ENCODE assay signal across 19 cellular contexts in the genomic region with DNA sequence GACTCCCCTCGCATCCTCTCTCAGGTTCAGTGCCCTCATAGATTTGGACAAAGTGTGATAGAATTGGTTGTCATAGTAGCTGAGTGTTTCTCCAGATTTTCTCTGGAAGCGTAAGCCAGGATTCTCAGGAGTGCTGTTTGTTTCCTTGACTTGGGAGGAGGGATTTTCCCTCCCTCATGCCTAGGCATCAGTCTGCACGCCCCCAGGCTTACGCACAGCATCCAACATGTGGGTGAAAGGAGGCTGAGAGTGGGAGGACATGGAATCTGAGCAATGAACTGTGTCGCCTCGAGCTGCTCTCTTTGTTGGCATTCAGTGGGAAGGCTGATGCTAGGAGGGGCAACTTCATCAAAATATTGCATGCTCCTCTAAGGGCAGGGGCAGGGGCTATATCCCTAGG.
A peak's percentile ranks its signal among the peaks of the same experiment; 100 is the strongest.
DNase-seq lines count a peak whose midpoint lies in the region; TF ChIP-seq lines count a peak whose summit lies in the region.
"Had no signal": no experiment of that assay in that cellular context is flagged by ENCODE, and none has a peak within 500 bp of the region (broad histone marks: within the 10 kb centered on the region; RNA-seq: fewer than 3 reads in every experiment).

No MANE protein-coding gene starts in this region.

- H3K4me3 ChIP-seq in AG10803 (ENCODE audit: low read length) (no peak overlapping the region), neural progenitor cell (no peak overlapping the region), smooth muscle cell (no peak overlapping the region), lower leg skin (ENCODE audit: low read depth, poor library complexity, severe bottlenecking) (no peak overlapping the region)
- H3K4me3 ChIP-seq: BLaER1 treated with 17β-estradiol and CSF1 and Interleukin-3, amounts not matched to agents 10 nM and 100 nM had no signal

- H3K9me3 ChIP-seq in neural progenitor cell (ENCODE audit: low read depth) (no peaks in the 10 kb centered on the region), smooth muscle cell (replicated peaks; ENCODE audit: low read depth) (no peaks in the 10 kb centered on the region)
- H3K9me3 ChIP-seq: BLaER1 treated with 17β-estradiol and CSF1 and Interleukin-3, amounts not matched to agents 10 nM and 100 nM had no signal

- 47% methylated on average over 6 of the region's 6 CpGs for WGBS in smooth muscle cell (ENCODE audit: low lambda C conversion rate)
- 51 to 52% methylated on average over 6 of the region's 6 CpGs for WGBS in lower leg skin, 2 donors

- no peak overlapping the region for H3K27ac ChIP-seq in caudate nucleus (ENCODE audit: low read depth, low read length)
- no peak overlapping the region for H3K27ac ChIP-seq in neural progenitor cell
- peak overlapping the region; percentile 17 for H3K27ac ChIP-seq in smooth muscle cell (ENCODE audit: low read depth)
- H3K27ac ChIP-seq: BLaER1 treated with 17β-estradiol and CSF1 and Interleukin-3, amounts not matched to agents 10 nM and 100 nM; KMS-11 had no signal

- peaks cover 2% of the 10 kb centered on the region for H3K9me3 Mint-ChIP-seq in neural progenitor cell
- H3K9me3 Mint-ChIP-seq: CD8-positive, alpha-beta memory T cell; HFFc6 had no signal

- H3K27me3 ChIP-seq in neural progenitor cell (no peaks in the 10 kb centered on the region), smooth muscle cell (ENCODE audit: low read depth) (no peaks in the 10 kb centered on the region)
- H3K27me3 ChIP-seq: BLaER1 treated with 17β-estradiol and CSF1 and Interleukin-3, amounts not matched to agents 10 nM and 100 nM had no signal

- H3K4me1 ChIP-seq in neural progenitor cell, result no peaks in the 10 kb centered on the region
- no peaks in the 10 kb centered on the region for H3K4me1 ChIP-seq in smooth muscle cell (ENCODE audit: low read depth)
- H3K4me1 ChIP-seq: BLaER1 treated with 17β-estradiol and CSF1 and Interleukin-3, amounts not matched to agents 10 nM and 100 nM had no signal

- peaks cover 4% of the 10 kb centered on the region for H3K27me3 Mint-ChIP-seq in neural progenitor cell (ENCODE audit: insufficient read depth, low read depth)

- no peaks in the 10 kb centered on the region for H3F3A ChIP-seq in neural progenitor cell (ENCODE audit: low read depth)
- H3F3A ChIP-seq in smooth muscle cell (ENCODE audit: low read depth), result no peaks in the 10 kb centered on the region

- H3K36me3 ChIP-seq in neural progenitor cell, result no peaks in the 10 kb centered on the region
- no peaks in the 10 kb centered on the region for H3K36me3 ChIP-seq in smooth muscle cell (ENCODE audit: low read depth)
- H3K36me3 ChIP-seq: BLaER1 treated with 17β-estradiol and CSF1 and Interleukin-3, amounts not matched to agents 10 nM and 100 nM had no signal

- H2AFZ ChIP-seq in neural progenitor cell (replicated peaks) (no peak overlapping the region), smooth muscle cell (ENCODE audit: low read depth) (peak overlapping the region; percentile 1)

- H3K9ac ChIP-seq in neural progenitor cell (no peak overlapping the region), smooth muscle cell (ENCODE audit: low read depth) (no peak overlapping the region)
- H3K9ac ChIP-seq: BLaER1 treated with 17β-estradiol and CSF1 and Interleukin-3, amounts not matched to agents 10 nM and 100 nM; KMS-11 had no signal

- peak; percentile 55 for DNase-seq in AG10803 (ENCODE audit: low read depth)
- peak in 35 of 61 donors; percentile 0 to 74 (median 15) for DNase-seq in caudate nucleus (lab: John Stamatoyannopoulos, UW)
- no peak for DNase-seq in neural progenitor cell (ENCODE audit: low spot score)
- no peak for DNase-seq in smooth muscle cell (lab: John Stamatoyannopoulos, UW; ENCODE audit: unreplicated experiment)
- DNase-seq in lower leg skin (ENCODE audit: low spot score in 2 of 2), result no peak
- DNase-seq in NOMO-1 treated with DMSO at 0.1 percent for 48 hours (lab: John Stamatoyannopoulos, UW; ENCODE audit: unreplicated experiment), result no peak
- DNase-seq in NAMALWA (ENCODE audit: low spot score), result no peak
- DNase-seq in KG1 (lab: John Stamatoyannopoulos, UW), result no peak
- DNase-seq: CD8-positive, alpha-beta memory T cell; DMS79 treated with DMSO at 0.1 percent for 48 hours; GDM1; HFFc6; NCI-H1105; NCI-H1694 treated with DMSO at 0.1 percent for 48 hours; NCI-H446; NCI-H69; SHP77 had no signal

- H3K4me2 ChIP-seq in neural progenitor cell (no peak overlapping the region), smooth muscle cell (peak overlapping the region; percentile 4)
- H3K4me2 ChIP-seq: BLaER1 treated with 17β-estradiol and CSF1 and Interleukin-3, amounts not matched to agents 10 nM and 100 nM; KMS-11 had no signal

- TF ChIP-seq CTCF in AG10803 (conservative IDR thresholded peaks at IDR 0.05; ENCODE audit: low read length) (no peak), neural progenitor cell (IDR thresholded peaks at IDR 0.05) (no peak), smooth muscle cell (IDR thresholded peaks at IDR 0.05; ENCODE audit: borderline replicate concordance, insufficient read depth, poor library complexity, severe bottlenecking) (no peak), lower leg skin (IDR thresholded peaks at IDR 0.05) (no peak)

- TF ChIP-seq POLR2A in lower leg skin (IDR thresholded peaks at IDR 0.05), result no peak

- intact Hi-C loops in lower leg skin (cut with DNase I; ENCODE audit: low total_unique reads), result no loop called here

- no peak overlapping the region for H3K4me3 Mint-ChIP-seq in neural progenitor cell
- H3K4me3 Mint-ChIP-seq: CD8-positive, alpha-beta memory T cell; HFFc6 had no signal

- H3K79me2 ChIP-seq in neural progenitor cell (ENCODE audit: low read depth) (no peaks in the 10 kb centered on the region), smooth muscle cell (ENCODE audit: low read depth) (no peaks in the 10 kb centered on the region)

- peak overlapping the region; percentile 7 for H3K27ac Mint-ChIP-seq in neural progenitor cell
- H3K27ac Mint-ChIP-seq: CD8-positive, alpha-beta memory T cell; HFFc6 had no signal

- H4K20me1 ChIP-seq in neural progenitor cell (ENCODE audit: low read depth), result no peaks in the 10 kb centered on the region
- H4K20me1 ChIP-seq in smooth muscle cell (ENCODE audit: low read depth), result no peaks in the 10 kb centered on the region
- H4K20me1 ChIP-seq: BLaER1 treated with 17β-estradiol and CSF1 and Interleukin-3, amounts not matched to agents 10 nM and 100 nM had no signal

- no peaks in the 10 kb centered on the region for H3K4me1 Mint-ChIP-seq in neural progenitor cell
- H3K4me1 Mint-ChIP-seq: CD8-positive, alpha-beta memory T cell had no signal

- no peaks in the 10 kb centered on the region for H3K36me3 Mint-ChIP-seq in neural progenitor cell

Comparison
In these comparisons a context has a peak if more than half of its experiments do, and no peak if none do; other contexts are left out.
1. DNase-seq: peak in AG10803 (single experiment) and caudate nucleus (35 of 61); none in neural progenitor cell (single experiment), smooth muscle cell (single experiment), lower leg skin (0 of 2), NOMO-1 treated with DMSO at 0.1 percent for 48 hours (single experiment), NAMALWA (single experiment) and KG1 (single experiment).